29 cellular contexts compared by ENCODE assay signal in the genomic region with DNA sequence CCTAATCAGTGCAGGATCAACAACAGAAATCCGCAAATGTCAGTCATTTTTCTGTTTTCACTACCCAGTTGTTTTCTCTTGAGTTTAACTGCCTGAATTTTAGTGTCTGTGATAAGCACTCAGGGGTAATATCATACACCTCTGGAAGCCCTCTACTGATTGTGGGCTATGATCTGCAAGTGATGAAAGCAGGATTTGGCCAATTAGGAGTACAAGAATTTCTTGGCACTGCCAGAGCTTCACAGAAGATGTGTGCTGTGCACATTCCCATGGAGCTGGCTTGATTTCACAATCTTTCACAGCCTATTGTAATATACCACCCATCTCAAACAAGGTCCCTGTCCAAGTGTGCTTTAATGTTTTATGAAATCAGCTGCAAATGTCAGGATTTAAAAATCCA. TPM values are rescaled to one million over a fixed set of nuclear protein-coding genes. Genes with fewer than 3 reads are reported as not detected.
"Had no signal": no experiment of that assay in that cellular context is flagged by ENCODE, and none has a peak within 500 bp of the region (broad histone marks: within the 10 kb centered on the region; RNA-seq: fewer than 3 reads in every experiment).

No MANE protein-coding gene starts in this region.

- H3K36me3 ChIP-seq: esophagus muscularis mucosa, sigmoid colon, stomach, tibial artery had no signal

- H3K9me3 ChIP-seq: esophagus muscularis mucosa, sigmoid colon, stomach, tibial artery had no signal

- H3K27me3 ChIP-seq: esophagus muscularis mucosa, sigmoid colon, stomach, tibial artery had no signal

- H3K4me1 ChIP-seq: stomach, tibial artery had no signal

- ATAC-seq: activated CD8-positive, alpha-beta T cell treated with anti-CD3 and anti-CD28 coated beads for 36 hours; activated T-cell treated with anti-CD3 and anti-CD28 coated beads, Interleukin-2, amount 50 U/mL, for 4 hours; activated T-helper 17 cell treated with anti-CD3 and anti-CD28 coated beads, Interleukin-2, amount 50 U/mL, for 72 hours; natural killer cell treated with Interleukin-12 subunit alpha and Interleukin-12 subunit beta and Interleukin-15 and Interleukin-18, amount 100 ng/mL, for 72 hours; stimulated activated naive B cell treated with anti-CD40 and anti-IgM and Interleukin-4, amounts not matched to agents 10 μg/mL and 1 μg/mL and 100 μg/mL, for 72 hours had no signal

- H3K27ac ChIP-seq: esophagus muscularis mucosa, sigmoid colon, stomach, tibial artery had no signal

- H3K27me3 Mint-ChIP-seq: activated CD8-positive, alpha-beta T cell treated with anti-CD3 and anti-CD28 coated beads for 36 hours; dendritic cell treated with granulocyte-macrophage colony-stimulating factor and Interleukin-4, amounts not matched to agents 40 ng/mL and 50 ng/mL, for 4 days had no signal

- H3K4me1 Mint-ChIP-seq: activated B cell treated with CpG ODN at 0.5 μM for 24 hours; activated T-helper 17 cell treated with anti-CD3 and anti-CD28 coated beads, Interleukin-2, amount 50 U/mL, for 72 hours; stimulated activated naive B cell treated with anti-CD40 and anti-IgM and Interleukin-4, amounts not matched to agents 10 μg/mL and 1 μg/mL and 100 μg/mL, for 72 hours had no signal

- H3K36me3 Mint-ChIP-seq: natural killer cell treated with Interleukin-12 subunit alpha and Interleukin-12 subunit beta and Interleukin-15 and Interleukin-18, amount 100 ng/mL, for 72 hours; stimulated activated naive B cell treated with anti-CD40 and anti-IgM and Interleukin-4, amounts not matched to agents 10 μg/mL and 1 μg/mL and 100 μg/mL, for 72 hours had no signal

- H3K4me3 Mint-ChIP-seq: activated B cell treated with CpG ODN at 0.5 μM for 24 hours; activated CD8-positive, alpha-beta T cell treated with anti-CD3 and anti-CD28 coated beads for 36 hours; activated T-cell treated with anti-CD3 and anti-CD28 coated beads, Interleukin-2, amount 50 U/mL, for 4 hours; activated T-helper 17 cell treated with anti-CD3 and anti-CD28 coated beads, Interleukin-2, amount 50 U/mL, for 72 hours; dendritic cell treated with granulocyte-macrophage colony-stimulating factor and Interleukin-4, amounts not matched to agents 40 ng/mL and 50 ng/mL, for 4 days; natural killer cell treated with Interleukin-12 subunit alpha and Interleukin-12 subunit beta and Interleukin-15 and Interleukin-18, amount 100 ng/mL, for 72 hours; stimulated activated naive B cell treated with anti-CD40 and anti-IgM and Interleukin-4, amounts not matched to agents 10 μg/mL and 1 μg/mL and 100 μg/mL, for 72 hours; T-helper 2 cell treated with Interferon-gamma antibody and Interleukin-4, amounts not matched to agents 5 μg/mL and 100 μg/mL, for 36 hours had no signal

- H3K9me3 Mint-ChIP-seq: activated B cell treated with CpG ODN at 0.5 μM for 24 hours; activated CD8-positive, alpha-beta T cell treated with anti-CD3 and anti-CD28 coated beads for 36 hours; activated T-cell treated with anti-CD3 and anti-CD28 coated beads, Interleukin-2, amount 50 U/mL, for 4 hours; activated T-helper 17 cell treated with anti-CD3 and anti-CD28 coated beads, Interleukin-2, amount 50 U/mL, for 72 hours; dendritic cell treated with granulocyte-macrophage colony-stimulating factor and Interleukin-4, amounts not matched to agents 40 ng/mL and 50 ng/mL, for 4 days; natural killer cell treated with Interleukin-12 subunit alpha and Interleukin-12 subunit beta and Interleukin-15 and Interleukin-18, amount 100 ng/mL, for 72 hours; stimulated activated naive B cell treated with anti-CD40 and anti-IgM and Interleukin-4, amounts not matched to agents 10 μg/mL and 1 μg/mL and 100 μg/mL, for 72 hours; T-helper 2 cell treated with Interferon-gamma antibody and Interleukin-4, amounts not matched to agents 5 μg/mL and 100 μg/mL, for 36 hours had no signal

- FAIRE-seq: keratinocyte had no signal

- H3K27ac Mint-ChIP-seq: activated B cell treated with CpG ODN at 0.5 μM for 24 hours; activated CD8-positive, alpha-beta T cell treated with anti-CD3 and anti-CD28 coated beads for 36 hours; activated T-helper 17 cell treated with anti-CD3 and anti-CD28 coated beads, Interleukin-2, amount 50 U/mL, for 72 hours; dendritic cell treated with granulocyte-macrophage colony-stimulating factor and Interleukin-4, amounts not matched to agents 40 ng/mL and 50 ng/mL, for 4 days; natural killer cell treated with Interleukin-12 subunit alpha and Interleukin-12 subunit beta and Interleukin-15 and Interleukin-18, amount 100 ng/mL, for 72 hours; stimulated activated naive B cell treated with anti-CD40 and anti-IgM and Interleukin-4, amounts not matched to agents 10 μg/mL and 1 μg/mL and 100 μg/mL, for 72 hours; T-helper 2 cell treated with Interferon-gamma antibody and Interleukin-4, amounts not matched to agents 5 μg/mL and 100 μg/mL, for 36 hours had no signal

- H3K4me3 ChIP-seq: esophagus muscularis mucosa, lung, sigmoid colon, stomach, tibial artery had no signal

- DNase-seq: activated B cell treated with CpG ODN at 0.5 μM for 24 hours; activated CD4-positive, alpha-beta T cell treated with anti-CD3 and anti-CD28 coated beads, Interleukin-2, amount 50 U/mL, for 1 hour; activated CD8-positive, alpha-beta T cell treated with anti-CD3 and anti-CD28 coated beads for 36 hours; activated gamma-delta T cell treated with Interleukin-2 at 50 U/mL for 16 hours; activated naive CD4-positive, alpha-beta T cell treated with anti-CD3 and anti-CD28 coated beads, Interleukin-2, amount 50 U/mL, for 16 hours; activated T-cell treated with anti-CD3 and anti-CD28 coated beads, Interleukin-2, amount 50 U/mL, for 4 hours; amygdala; central memory CD4-positive, alpha-beta T cell; foreskin melanocyte; left colon; mesendoderm; posterior cingulate gyrus; sigmoid colon; stimulated activated CD4-positive, alpha-beta T cell treated with anti-CD3 and anti-CD28 coated beads, Interleukin-15, amount 100 ng/mL, for 24 hours; stimulated activated CD4-positive, alpha-beta T cell treated with anti-CD3 and anti-CD28 coated beads, Interleukin-2, amount 100 ng/mL, for 24 hours; stimulated activated naive B cell treated with anti-CD40 and anti-IgM and Interleukin-4, amounts not matched to agents 10 μg/mL and 1 μg/mL and 100 μg/mL, for 72 hours; stomach; T-helper 1 cell; tibial artery had no signal

RNA-seq across cellular contexts. Expression of gene TDRD15, which starts 27.3 kb away (rescaled TPM):
- total RNA-seq: activated CD8-positive, alpha-beta T cell treated with anti-CD3 and anti-CD28 coated beads for 36 hours; activated T-cell treated with anti-CD3 and anti-CD28 coated beads, Interleukin-2, amount 50 U/mL, for 4 hours; glomerular endothelial cell; lung; myocyte had no signal
- polyA plus RNA-seq: keratinocyte, lung, sigmoid colon, stomach had no signal

RNA-seq across cellular contexts. Expression of gene APOB, which starts 52.6 kb away (rescaled TPM):
- total RNA-seq: activated B cell treated with CpG ODN at 0.5 μM for 24 hours; activated CD8-positive, alpha-beta T cell treated with anti-CD3 and anti-CD28 coated beads for 36 hours; activated T-helper 17 cell treated with anti-CD3 and anti-CD28 coated beads, Interleukin-2, amount 50 U/mL, for 72 hours; mononuclear cell; myocyte; natural killer cell treated with Interleukin-12 subunit alpha and Interleukin-12 subunit beta and Interleukin-15 and Interleukin-18, amount 100 ng/mL, for 72 hours had no signal
